25 cellular contexts compared by ENCODE assay signal in the genomic region with DNA sequence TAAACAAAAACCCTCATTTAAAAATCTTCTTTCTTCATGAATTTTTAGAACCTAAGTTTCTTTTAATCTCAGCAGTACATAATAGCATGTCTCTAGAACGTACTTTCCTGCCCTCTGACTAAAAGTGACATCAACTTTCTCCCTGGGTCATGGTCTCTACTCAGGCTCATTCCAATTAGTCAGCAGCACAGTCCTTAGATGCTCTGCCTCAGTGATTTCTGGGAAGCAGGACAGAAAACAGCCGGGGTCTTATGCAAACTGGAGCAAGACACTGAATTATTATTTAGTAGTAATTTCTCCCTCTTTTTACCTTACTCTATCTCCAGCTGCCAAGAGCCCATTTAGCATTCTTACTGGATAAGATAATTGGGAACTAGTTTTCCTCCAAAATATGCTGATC.
DNase-seq lines count a peak whose midpoint lies in the region; TF ChIP-seq lines count a peak whose summit lies in the region.
"Had no signal": no experiment of that assay in that cellular context is flagged by ENCODE, and none has a peak within 500 bp of the region (broad histone marks: within the 10 kb centered on the region; RNA-seq: fewer than 3 reads in every experiment).

No MANE protein-coding gene starts in this region.

- peaks cover 10 to 11% of the 10 kb centered on the region in 2 donors for H3K4me1 ChIP-seq in thyroid gland
- H3K4me1 ChIP-seq in mesendoderm (ENCODE audit: control insufficient read depth, low read depth, low read length): no peaks in the 10 kb centered on the region
- H3K4me1 ChIP-seq: esophagus squamous epithelium, neural progenitor cell, psoas muscle, tibial nerve had no signal

- H3K23ac ChIP-seq in mesendoderm (ENCODE audit: low read length): no peak overlapping the region

- no peak overlapping the region for H3K4ac ChIP-seq in mesendoderm (ENCODE audit: low read depth, low read length)

- H3K9ac ChIP-seq in mesendoderm (ENCODE audit: low read length): no peak overlapping the region
- H3K9ac ChIP-seq: neural progenitor cell had no signal

- no peak overlapping the region for H3K4me2 ChIP-seq in mesendoderm (ENCODE audit: low read length)
- H3K4me2 ChIP-seq: neural progenitor cell had no signal

- H3K79me2 ChIP-seq in mesendoderm (ENCODE audit: control insufficient read depth, insufficient read depth, low read length): no peaks in the 10 kb centered on the region

- no peak overlapping the region for H2BK15ac ChIP-seq in mesendoderm (replicated peaks; ENCODE audit: low read depth)

- intact Hi-C loops in thyroid gland (cut with DNase I): no loop called here

- no peak overlapping the region for H4K5ac ChIP-seq in mesendoderm (ENCODE audit: low read length)

- no peak overlapping the region for H2BK120ac ChIP-seq in mesendoderm (ENCODE audit: low read depth, low read length)

- no peaks in the 10 kb centered on the region for H3K36me3 ChIP-seq in thyroid gland
- no peaks in the 10 kb centered on the region for H3K36me3 ChIP-seq in mesendoderm (ENCODE audit: control insufficient read depth, insufficient read depth, low read length)
- H3K36me3 ChIP-seq: esophagus squamous epithelium, neural progenitor cell, tibial nerve had no signal

- H3K9me3 ChIP-seq in thyroid gland: no peaks in the 10 kb centered on the region
- H3K9me3 ChIP-seq: esophagus squamous epithelium, psoas muscle, tibial nerve had no signal

- no peak for TF ChIP-seq POLR2A in thyroid gland (IDR thresholded peaks at IDR 0.05)

- no peaks in the 10 kb centered on the region for H3K79me1 ChIP-seq in mesendoderm (ENCODE audit: low read length)

- peak; percentile 91 for DNase-seq in NCI-H446 treated with DMSO at 0.1 percent for 48 hours (lab: John Stamatoyannopoulos, UW)
- peak; percentile 73 for DNase-seq in epithelial cell of proximal tubule (ENCODE audit: low read depth)
- DNase-seq in medulla oblongata (ENCODE audit: extremely low spot score): peak; percentile 78
- peak; percentile 31 to 49 for DNase-seq in thyroid gland
- DNase-seq in mesendoderm: no peak
- DNase-seq in GM20000 (ENCODE audit: low spot score): no peak
- no peak for DNase-seq in activated gamma-delta T cell (lab: John Stamatoyannopoulos, UW)
- DNase-seq: activated CD4-positive, alpha-beta T cell treated with anti-CD3 and anti-CD28 coated beads, Interleukin-2, amount 10 ng/mL, durations not matched to agents 7 days and 5 days; activated naive CD4-positive, alpha-beta T cell treated with Interleukin-2 at 50 U/mL for 16 hours; activated T-cell treated with anti-CD3 and anti-CD28 coated beads, Interleukin-2, amount 50 U/mL, for 48 hours; esophagus squamous epithelium; glutamatergic neuron; HCEC 1CT; kidney; NCI-H1105; NCI-H1930; NCI-H526 treated with DMSO at 0.1 percent for 48 hours; psoas muscle; SIG-M5; SW 1271; T-helper 9 cell had no signal

- 19% methylated on average over 2 of the region's 2 CpGs for WGBS in thyroid gland, 2 donors
- WGBS in mesendoderm (ENCODE audit: extremely low coverage, insufficient coverage, low lambda C conversion rate): no CpG with 5 or more reads among the region's 2 CpGs

- no peak overlapping the region for H3K4me3 ChIP-seq in epithelial cell of proximal tubule (ENCODE audit: low read depth, low read length)
- H3K4me3 ChIP-seq in thyroid gland (replicated peaks in 1 of 3): no peak overlapping the region
- no peak overlapping the region for H3K4me3 ChIP-seq in mesendoderm (ENCODE audit: low read length)
- H3K4me3 ChIP-seq: esophagus squamous epithelium, GM12878, neural progenitor cell, psoas muscle, tibial nerve had no signal

- H3K27ac ChIP-seq in thyroid gland (peak overlapping the region in 1 of 3 donors; percentile 18), mesendoderm (ENCODE audit: low read depth, low read length) (no peak overlapping the region)
- H3K27ac ChIP-seq: C4-2B, esophagus squamous epithelium, neural progenitor cell, psoas muscle, tibial nerve had no signal

- H2BK5ac ChIP-seq in mesendoderm (ENCODE audit: low read length): no peak overlapping the region

- H3K27me3 ChIP-seq in thyroid gland (no peaks in the 10 kb centered on the region), mesendoderm (ENCODE audit: insufficient read depth, low read length, poor library complexity) (no peaks in the 10 kb centered on the region)
- H3K27me3 ChIP-seq: esophagus squamous epithelium, neural progenitor cell, tibial nerve had no signal

- no peak overlapping the region for H3K56ac ChIP-seq in mesendoderm (ENCODE audit: low read length)

- no peak overlapping the region for H3K18ac ChIP-seq in mesendoderm (ENCODE audit: low read length)

- H2AK5ac ChIP-seq in mesendoderm (ENCODE audit: low read length): no peak overlapping the region

- no peak overlapping the region for H4K8ac ChIP-seq in mesendoderm (ENCODE audit: low read depth, low read length)

- no peak for TF ChIP-seq CTCF in epithelial cell of proximal tubule (conservative IDR thresholded peaks at IDR 0.05; ENCODE audit: low read depth, low read length)
- TF ChIP-seq CTCF in thyroid gland (IDR thresholded peaks at IDR 0.05): no peak
- TF ChIP-seq CTCF in GM20000 (IDR thresholded peaks at IDR 0.05; ENCODE audit: extremely low read depth, missing control alignments): no peak

Comparison
In these comparisons a context has a peak if more than half of its experiments do, and no peak if none do; other contexts are left out.
1. DNase-seq: peak in NCI-H446 treated with DMSO at 0.1 percent for 48 hours (single experiment), epithelial cell of proximal tubule (single experiment), medulla oblongata (single experiment) and thyroid gland (2 of 2); none in mesendoderm (single experiment), GM20000 (single experiment) and activated gamma-delta T cell (single experiment).